Comparison of ENCODE assay signal across 8 cellular contexts in the genomic region with DNA sequence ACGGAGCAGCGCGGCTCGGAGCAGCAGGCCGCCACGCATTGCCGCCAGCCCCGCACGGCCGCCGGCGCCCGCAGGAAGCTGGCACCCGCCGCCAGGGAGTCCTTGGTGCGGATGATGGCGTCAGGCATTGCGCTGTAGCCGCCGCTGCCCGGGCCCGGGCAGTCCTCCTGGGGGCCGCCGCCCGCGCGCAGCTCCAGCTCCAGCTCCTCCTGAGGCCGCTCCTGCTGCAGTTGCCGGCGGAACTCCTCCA. TPM values are rescaled to one million over a fixed set of nuclear protein-coding genes. Genes with fewer than 3 reads are reported as not detected.
A peak's percentile ranks its signal among the peaks of the same experiment; 100 is the strongest.
DNase-seq lines count a peak whose midpoint lies in the region; ATAC-seq and TF ChIP-seq lines count a peak whose summit lies in the region.

No MANE protein-coding gene starts in this region.

- H3K36me3 Mint-ChIP-seq in activated CD4-positive, alpha-beta memory T cell treated with anti-CD3 and anti-CD28 coated beads for 36 hours, result no peaks in the 10 kb centered on the region
- H3K36me3 Mint-ChIP-seq in glutamatergic neuron (ENCODE audit: unreplicated experiment), result no peaks in the 10 kb centered on the region

- no peak for TF ChIP-seq CTCF in glutamatergic neuron (IDR thresholded peaks at IDR 0.05; ENCODE audit: partially characterized antibody, unreplicated experiment)

- H3K4me3 Mint-ChIP-seq in activated CD4-positive, alpha-beta memory T cell treated with anti-CD3 and anti-CD28 coated beads for 36 hours, result peak overlapping the region; percentile 45
- H3K4me3 Mint-ChIP-seq in glutamatergic neuron (ENCODE audit: unreplicated experiment), result no peak overlapping the region

- H3K9me3 Mint-ChIP-seq in activated CD4-positive, alpha-beta memory T cell treated with anti-CD3 and anti-CD28 coated beads for 36 hours, result no peaks in the 10 kb centered on the region
- H3K9me3 Mint-ChIP-seq in glutamatergic neuron (ENCODE audit: unreplicated experiment), result peaks cover 4% of the 10 kb centered on the region

- peaks cover 19% of the 10 kb centered on the region for H3K4me1 Mint-ChIP-seq in activated CD4-positive, alpha-beta memory T cell treated with anti-CD3 and anti-CD28 coated beads for 36 hours (ENCODE audit: low read depth)
- H3K4me1 Mint-ChIP-seq in glutamatergic neuron (ENCODE audit: low read depth, unreplicated experiment), result peaks cover 3% of the 10 kb centered on the region

- POLR2A ChIA-PET in HEK293T (lab: Yijun Ruan, JAX), result interaction anchor here (1.2 to 1.6 kb wide), 4 partner anchors 9 to 27 kb away, joined by 3 to 7 read pairs (median 4); no protein-coding TSS in a partner anchor
- POLR2A ChIA-PET in activated CD4-positive, alpha-beta memory T cell treated with anti-CD3 and anti-CD28 coated beads for 36 hours (lab: Charles Lee), result interaction anchor here (1.3 kb wide), 1 partner anchor 319 kb away, joined by 3 read pairs; no protein-coding TSS in a partner anchor

- no peak for ATAC-seq in HG03097 (IDR thresholded peaks at IDR 0.05; ENCODE audit: low FRiP score, unreplicated experiment)
- ATAC-seq in HG02885 (IDR thresholded peaks at IDR 0.05; ENCODE audit: poor library complexity, unreplicated experiment), result no peak

- H3K27me3 Mint-ChIP-seq in activated CD4-positive, alpha-beta memory T cell treated with anti-CD3 and anti-CD28 coated beads for 36 hours, result peaks cover 2% of the 10 kb centered on the region
- H3K27me3 Mint-ChIP-seq in glutamatergic neuron (ENCODE audit: unreplicated experiment), result peaks cover 6% of the 10 kb centered on the region

- intact Hi-C loops in activated CD4-positive, alpha-beta memory T cell treated with anti-CD3 and anti-CD28 coated beads for 36 hours (cut with micrococcal nuclease), result loop anchor here (2.0 to 10.0 kb wide), 4 partner anchors 119 to 316 kb away; partner anchors contain the start of genes NUP43, PCMT1 and PPIL4

- no peak overlapping the region for H3K27ac Mint-ChIP-seq in activated CD4-positive, alpha-beta memory T cell treated with anti-CD3 and anti-CD28 coated beads for 36 hours
- H3K27ac Mint-ChIP-seq in glutamatergic neuron (ENCODE audit: unreplicated experiment), result no peak overlapping the region

- no peak for DNase-seq in HEK293T (ENCODE audit: extremely low spot score)
- no peak for DNase-seq in activated CD4-positive, alpha-beta memory T cell treated with anti-CD3 and anti-CD28 coated beads for 36 hours
- DNase-seq in inferior parietal cortex (ENCODE audit: extremely low spot score), result peak; percentile 9
- DNase-seq in superior temporal gyrus (ENCODE audit: extremely low spot score), result peak; percentile 24
- DNase-seq in glutamatergic neuron, result no peak

- CTCF ChIA-PET in HEK293T (lab: Yijun Ruan, JAX), result interaction anchor here (0.8 to 1.1 kb wide), 2 partner anchors 23 to 35 kb away, joined by 3 to 5 read pairs; no protein-coding TSS in a partner anchor
- CTCF ChIA-PET in activated CD4-positive, alpha-beta memory T cell treated with anti-CD3 and anti-CD28 coated beads for 36 hours (lab: Charles Lee), result interaction anchor here (0.8 kb wide), 1 partner anchor 18 kb away, joined by 4 read pairs; no protein-coding TSS in a partner anchor

- H3K4me3 ChIP-seq in GM08714 (ENCODE audit: low read length), result peak overlapping the region; percentile 58

TF ChIP-seq in HEK293T, 16 proteins besides CTCF, POLR2A, EP300 and RAD21:
- TF ChIP-seq NFRKB (IDR thresholded peaks at IDR 0.05), result no peak
- 0 out of 2 replicates have a peak, but pooled peaks have one; percentile 26 for TF ChIP-seq LEF1 (IDR thresholded peaks at IDR 0.05; ENCODE audit: borderline replicate concordance)

RNA-seq across cellular contexts. Expression of gene LRP11, which starts 0.6 kb away (rescaled TPM):
- 1 to 10 TPM; 6.7 to 7.2 TPM for total RNA-seq in activated CD4-positive, alpha-beta memory T cell treated with anti-CD3 and anti-CD28 coated beads for 36 hours
- total RNA-seq in glutamatergic neuron (ENCODE audit: unreplicated experiment), result 10.8 TPM

RNA-seq across cellular contexts. Expression of gene RAET1E, which starts 34.4 kb away (rescaled TPM):
- total RNA-seq in activated CD4-positive, alpha-beta memory T cell treated with anti-CD3 and anti-CD28 coated beads for 36 hours, result not detected
- not detected for total RNA-seq in glutamatergic neuron (ENCODE audit: unreplicated experiment)

RNA-seq across cellular contexts. Expression of gene RAET1G, which starts 59.4 kb away (rescaled TPM):
- not detected for total RNA-seq in activated CD4-positive, alpha-beta memory T cell treated with anti-CD3 and anti-CD28 coated beads for 36 hours
- not detected for total RNA-seq in glutamatergic neuron (ENCODE audit: unreplicated experiment)

Comparison
In these comparisons a context has a peak if more than half of its experiments do, and no peak if none do; other contexts are left out.
1. DNase-seq: peak in inferior parietal cortex (single experiment) and superior temporal gyrus (single experiment); none in HEK293T (single experiment), activated CD4-positive, alpha-beta memory T cell treated with anti-CD3 and anti-CD28 coated beads for 36 hours (single experiment) and glutamatergic neuron (single experiment).